ENCODE assay signal across 9 cellular contexts in the genomic region with DNA sequence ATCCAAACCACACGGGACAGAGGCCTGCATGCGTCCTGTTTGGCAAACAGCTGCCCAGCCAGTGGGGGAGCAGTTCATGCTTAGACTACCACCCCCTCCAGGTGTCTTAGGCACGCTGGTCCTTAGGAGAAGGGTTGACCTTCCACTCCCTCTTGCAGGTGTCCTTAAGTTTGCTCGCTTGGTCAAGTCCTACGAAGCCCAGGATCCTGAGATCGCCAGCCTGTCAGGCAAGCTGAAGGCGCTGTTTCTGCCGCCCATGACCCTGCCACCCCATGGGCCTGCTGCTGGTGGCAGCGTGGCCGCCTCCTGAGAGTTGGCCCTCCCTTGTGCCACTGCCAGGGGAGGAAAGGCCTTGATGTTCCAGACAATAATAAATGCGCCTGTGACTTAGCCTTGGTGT. TPM values are rescaled to one million over a fixed set of nuclear protein-coding genes. Genes with fewer than 3 reads are reported as not detected.
DNase-seq lines count a peak whose midpoint lies in the region; ATAC-seq and TF ChIP-seq lines count a peak whose summit lies in the region.
"Had no signal": no experiment of that assay in that cellular context is flagged by ENCODE, and none has a peak within 500 bp of the region (broad histone marks: within the 10 kb centered on the region; RNA-seq: fewer than 3 reads in every experiment).

No MANE protein-coding gene starts in this region.

- H3K4me3 ChIP-seq in CD4-positive, alpha-beta memory T cell (ENCODE audit: low read length in 2 of 2) = peak overlapping the region; percentile 75 to 87
- H3K4me3 ChIP-seq in colonic mucosa = peak overlapping the region; percentile 11

- peaks cover 46 to 80% (median 69%) of the 10 kb centered on the region in 4 donors for H3K4me1 Mint-ChIP-seq in CD4-positive, alpha-beta memory T cell
- H3K4me1 Mint-ChIP-seq in natural killer cell treated with Interleukin-12 subunit alpha and Interleukin-12 subunit beta and Interleukin-15 and Interleukin-18, amount 100 ng/mL, for 72 hours (ENCODE audit: low read depth in 2 of 2) = peaks cover 61 to 67% of the 10 kb centered on the region in 2 donors

- ATAC-seq in natural killer cell treated with Interleukin-12 subunit alpha and Interleukin-12 subunit beta and Interleukin-15 and Interleukin-18, amount 100 ng/mL, for 72 hours = no peak
- ATAC-seq in HG02588 (IDR thresholded peaks at IDR 0.05; ENCODE audit: unreplicated experiment) (no peak), foreskin keratinocyte (no peak)

- H3K27ac ChIP-seq in CD4-positive, alpha-beta memory T cell (ENCODE audit: low read depth, low read length) = peak overlapping the region; percentile 91
- peak overlapping the region; percentile 93 for H3K27ac ChIP-seq in KOPT-K1 (ENCODE audit: low read depth, low read length, poor library complexity, severe bottlenecking)
- peak overlapping the region; percentile 98 for H3K27ac ChIP-seq in colonic mucosa
- no peak overlapping the region for H3K27ac ChIP-seq in foreskin keratinocyte

- H3K36me3 ChIP-seq in CD4-positive, alpha-beta memory T cell (ENCODE audit: insufficient read depth, low read length) = no peaks in the 10 kb centered on the region
- H3K36me3 ChIP-seq in KOPT-K1 (ENCODE audit: insufficient read depth, low read length) (peaks cover 12% of the 10 kb centered on the region; the same call in 1 of the 2 replicates), colonic mucosa (no peaks in the 10 kb centered on the region)

- H3K36me3 Mint-ChIP-seq in CD4-positive, alpha-beta memory T cell = peaks cover 0 to 20% of the 10 kb centered on the region in 2 donors
- H3K36me3 Mint-ChIP-seq in natural killer cell treated with Interleukin-12 subunit alpha and Interleukin-12 subunit beta and Interleukin-15 and Interleukin-18, amount 100 ng/mL, for 72 hours = no peaks in the 10 kb centered on the region

- H3K9ac ChIP-seq in colonic mucosa (ENCODE audit: low read depth in 2 of 2, low read length in 2 of 2) = peak overlapping the region; percentile 57 to 80

- CTCF ChIA-PET in CD4-positive, alpha-beta memory T cell (lab: Charles Lee; ENCODE audit: partially characterized antibody) = interaction anchor here (0.9 to 18.5 kb wide), 19 partner anchors 7 to 167 kb away, joined by 3 to 774 read pairs (median 7); partner anchors contain the start of genes C1RL, ENO2, LPCAT3 and SPSB2

- no peaks in the 10 kb centered on the region for H3K27me3 Mint-ChIP-seq in CD4-positive, alpha-beta memory T cell
- no peaks in the 10 kb centered on the region for H3K27me3 Mint-ChIP-seq in natural killer cell treated with Interleukin-12 subunit alpha and Interleukin-12 subunit beta and Interleukin-15 and Interleukin-18, amount 100 ng/mL, for 72 hours

- H3K4me3 Mint-ChIP-seq in CD4-positive, alpha-beta memory T cell = peak overlapping the region; percentile 91 to 99 (median 98)
- peak overlapping the region; percentile 85 for H3K4me3 Mint-ChIP-seq in natural killer cell treated with Interleukin-12 subunit alpha and Interleukin-12 subunit beta and Interleukin-15 and Interleukin-18, amount 100 ng/mL, for 72 hours

- no peak for TF ChIP-seq CTCF in colonic mucosa (IDR thresholded peaks at IDR 0.05)
- TF ChIP-seq CTCF in foreskin keratinocyte (conservative IDR thresholded peaks at IDR 0.05) = no peak

- intact Hi-C loops in CD4-positive, alpha-beta memory T cell (cut with micrococcal nuclease) = no loop called here
- intact Hi-C loops in colonic mucosa (cut with DNase I) = loop anchor here (2.0 kb wide), 1 partner anchor 19 kb away; no protein-coding TSS in a partner anchor

- no peak for DNase-seq in CD4-positive, alpha-beta memory T cell
- DNase-seq in colonic mucosa (no peak), NCI-H1048 (lab: John Stamatoyannopoulos, UW) (no peak), kidney tubule cell (ENCODE audit: low spot score) (no peak), foreskin keratinocyte (no peak)
- no peak for DNase-seq in natural killer cell treated with Interleukin-12 subunit alpha and Interleukin-12 subunit beta and Interleukin-15 and Interleukin-18, amount 100 ng/mL, for 72 hours (ENCODE audit: low spot score)
- DNase-seq: hippocampal formation had no signal

- H3K27ac Mint-ChIP-seq in CD4-positive, alpha-beta memory T cell = peak overlapping the region; percentile 95 to 100 (median 98)
- peak overlapping the region; percentile 95 to 97 for H3K27ac Mint-ChIP-seq in natural killer cell treated with Interleukin-12 subunit alpha and Interleukin-12 subunit beta and Interleukin-15 and Interleukin-18, amount 100 ng/mL, for 72 hours

- POLR2A ChIA-PET in CD4-positive, alpha-beta memory T cell (lab: Charles Lee; ENCODE audit: partially characterized antibody) = interaction anchor here (1.1 to 22.1 kb wide), 9 partner anchors 14 to 257 kb away, joined by 3 to 1807 read pairs (median 62); partner anchors contain the start of genes ATN1, C1RL, EMG1 and LPCAT3

- H3K27me3 ChIP-seq in CD4-positive, alpha-beta memory T cell (ENCODE audit: insufficient read depth, low read length) = no peaks in the 10 kb centered on the region
- no peaks in the 10 kb centered on the region for H3K27me3 ChIP-seq in colonic mucosa
- no peaks in the 10 kb centered on the region for H3K27me3 ChIP-seq in foreskin keratinocyte

- no peaks in the 10 kb centered on the region for H3K9me3 ChIP-seq in CD4-positive, alpha-beta memory T cell (ENCODE audit: control insufficient read depth in 1 of 2, low read length in 2 of 2)
- H3K9me3 ChIP-seq in KOPT-K1 (ENCODE audit: insufficient read depth, low read length, poor library complexity, severe bottlenecking) (no peaks in the 10 kb centered on the region), colonic mucosa (no peaks in the 10 kb centered on the region)

- H3K9me3 Mint-ChIP-seq in CD4-positive, alpha-beta memory T cell = peaks cover 0 to 10% (median 0%) of the 10 kb centered on the region in 8 donors
- H3K9me3 Mint-ChIP-seq in natural killer cell treated with Interleukin-12 subunit alpha and Interleukin-12 subunit beta and Interleukin-15 and Interleukin-18, amount 100 ng/mL, for 72 hours = no peaks in the 10 kb centered on the region

- peaks cover 76% of the 10 kb centered on the region for H3K4me1 ChIP-seq in CD4-positive, alpha-beta memory T cell (ENCODE audit: insufficient read depth, low read length)
- H3K4me1 ChIP-seq in colonic mucosa (peaks cover 14% of the 10 kb centered on the region), foreskin keratinocyte (peaks cover 4% of the 10 kb centered on the region)

RNA-seq across cellular contexts. Expression of gene C12orf57, which starts 1.8 kb away (rescaled TPM):
- total RNA-seq in CD4-positive, alpha-beta memory T cell = 100 to 1,000 TPM; 423 to 425 TPM
- polyA plus RNA-seq in CD4-positive, alpha-beta memory T cell = 100 to 1,000 TPM; 155 to 244 TPM
- total RNA-seq in colonic mucosa (100 to 1,000 TPM; 114 to 206 TPM), foreskin keratinocyte (119 and 147 TPM in 2 replicates)
- 100 to 1,000 TPM in 1 of 2 donors, 10 to 100 TPM in 1; 89.7 to 106 TPM for total RNA-seq in natural killer cell treated with Interleukin-12 subunit alpha and Interleukin-12 subunit beta and Interleukin-15 and Interleukin-18, amount 100 ng/mL, for 72 hours
- 177 and 232 TPM in 2 replicates for polyA plus RNA-seq in foreskin keratinocyte

RNA-seq across cellular contexts. Expression of gene RNU7-1, which starts 2.0 kb away (rescaled TPM):
- not detected for total RNA-seq in CD4-positive, alpha-beta memory T cell
- polyA plus RNA-seq in CD4-positive, alpha-beta memory T cell = not detected
- not detected for total RNA-seq in colonic mucosa
- total RNA-seq in natural killer cell treated with Interleukin-12 subunit alpha and Interleukin-12 subunit beta and Interleukin-15 and Interleukin-18, amount 100 ng/mL, for 72 hours = not detected
- not detected in 2 replicates for total RNA-seq in foreskin keratinocyte
- not detected in 2 replicates for polyA plus RNA-seq in foreskin keratinocyte

RNA-seq across cellular contexts. Expression of gene PTPN6, which starts 5.5 kb away (rescaled TPM):
- total RNA-seq in CD4-positive, alpha-beta memory T cell = 100 to 1,000 TPM; 189 to 199 TPM
- polyA plus RNA-seq in CD4-positive, alpha-beta memory T cell = 100 to 1,000 TPM; 126 to 325 TPM
- total RNA-seq in colonic mucosa (10 to 100 TPM; 44.8 to 48.1 TPM), foreskin keratinocyte (22.5 and 23.2 TPM in 2 replicates)
- total RNA-seq in natural killer cell treated with Interleukin-12 subunit alpha and Interleukin-12 subunit beta and Interleukin-15 and Interleukin-18, amount 100 ng/mL, for 72 hours = 100 to 1,000 TPM in 1 of 2 donors, 10 to 100 TPM in 1; 71.6 to 131 TPM
- polyA plus RNA-seq in foreskin keratinocyte = 21.8 and 24.9 TPM in 2 replicates

RNA-seq across cellular contexts. Expression of gene ATN1, which starts 17.9 kb away (rescaled TPM):
- 10 to 100 TPM; 32.2 to 33.0 TPM for total RNA-seq in CD4-positive, alpha-beta memory T cell
- polyA plus RNA-seq in CD4-positive, alpha-beta memory T cell = 1 to 10 TPM in 1 of 2 donors, under 1 TPM in 1; 0.16 to 1.1 TPM
- total RNA-seq in colonic mucosa (100 to 1,000 TPM in 1 of 2 donors, 10 to 100 TPM in 1; 67.5 to 103 TPM), foreskin keratinocyte (15.0 and 18.3 TPM in 2 replicates)
- 10 to 100 TPM; 36.5 to 62.2 TPM for total RNA-seq in natural killer cell treated with Interleukin-12 subunit alpha and Interleukin-12 subunit beta and Interleukin-15 and Interleukin-18, amount 100 ng/mL, for 72 hours
- 35.1 and 37.2 TPM in 2 replicates for polyA plus RNA-seq in foreskin keratinocyte

RNA-seq across cellular contexts. Expression of gene PHB2, which starts 24.9 kb away (rescaled TPM):
- total RNA-seq in CD4-positive, alpha-beta memory T cell = 100 to 1,000 TPM; 142 to 148 TPM
- polyA plus RNA-seq in CD4-positive, alpha-beta memory T cell = 100 to 1,000 TPM; 102 to 114 TPM
- total RNA-seq in colonic mucosa (100 to 1,000 TPM; 233 to 323 TPM), foreskin keratinocyte (267 and 290 TPM in 2 replicates)
- total RNA-seq in natural killer cell treated with Interleukin-12 subunit alpha and Interleukin-12 subunit beta and Interleukin-15 and Interleukin-18, amount 100 ng/mL, for 72 hours = 100 to 1,000 TPM; 227 to 350 TPM
- polyA plus RNA-seq in foreskin keratinocyte = 271 and 299 TPM in 2 replicates
